Comparison of ENCODE assay signal across 8 cellular contexts in the genomic region with DNA sequence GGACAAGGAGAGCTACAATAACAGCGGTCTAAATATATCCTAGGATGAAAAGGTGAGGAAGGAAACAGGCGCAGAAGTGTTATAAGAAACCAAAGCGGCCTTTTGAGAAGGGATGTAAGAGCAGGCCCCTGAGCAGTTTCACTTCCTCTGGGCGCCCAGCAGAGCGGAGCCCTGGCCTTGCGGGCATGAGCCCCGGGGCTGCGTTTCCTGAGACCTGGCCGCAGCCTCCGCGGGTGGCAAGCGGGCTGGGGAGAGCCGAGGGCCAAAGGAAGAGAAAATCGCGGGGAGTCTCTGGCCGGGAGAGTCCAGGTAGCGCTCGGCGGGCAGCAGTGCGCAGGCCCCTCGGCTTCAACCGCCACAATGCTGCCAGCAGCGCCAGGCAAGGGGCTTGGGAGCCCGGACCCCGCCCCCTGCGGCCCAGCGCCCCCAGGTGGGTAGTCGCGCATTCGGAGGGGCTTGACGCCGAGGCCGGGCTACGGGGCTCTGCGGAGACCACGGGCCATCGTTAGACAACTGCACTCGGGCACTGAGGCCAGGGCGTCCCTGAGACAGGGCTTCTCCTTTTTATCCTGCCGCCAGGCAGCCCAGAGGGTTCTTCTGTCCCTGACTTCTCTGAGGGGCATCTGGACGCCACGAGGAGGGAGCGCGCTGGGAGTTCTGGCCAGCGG. TPM values are rescaled to one million over a fixed set of nuclear protein-coding genes. Genes with fewer than 3 reads are reported as not detected.
DNase-seq lines count a peak whose midpoint lies in the region; ATAC-seq, FAIRE-seq and TF ChIP-seq lines count a peak whose summit lies in the region.

A gene with protein sequence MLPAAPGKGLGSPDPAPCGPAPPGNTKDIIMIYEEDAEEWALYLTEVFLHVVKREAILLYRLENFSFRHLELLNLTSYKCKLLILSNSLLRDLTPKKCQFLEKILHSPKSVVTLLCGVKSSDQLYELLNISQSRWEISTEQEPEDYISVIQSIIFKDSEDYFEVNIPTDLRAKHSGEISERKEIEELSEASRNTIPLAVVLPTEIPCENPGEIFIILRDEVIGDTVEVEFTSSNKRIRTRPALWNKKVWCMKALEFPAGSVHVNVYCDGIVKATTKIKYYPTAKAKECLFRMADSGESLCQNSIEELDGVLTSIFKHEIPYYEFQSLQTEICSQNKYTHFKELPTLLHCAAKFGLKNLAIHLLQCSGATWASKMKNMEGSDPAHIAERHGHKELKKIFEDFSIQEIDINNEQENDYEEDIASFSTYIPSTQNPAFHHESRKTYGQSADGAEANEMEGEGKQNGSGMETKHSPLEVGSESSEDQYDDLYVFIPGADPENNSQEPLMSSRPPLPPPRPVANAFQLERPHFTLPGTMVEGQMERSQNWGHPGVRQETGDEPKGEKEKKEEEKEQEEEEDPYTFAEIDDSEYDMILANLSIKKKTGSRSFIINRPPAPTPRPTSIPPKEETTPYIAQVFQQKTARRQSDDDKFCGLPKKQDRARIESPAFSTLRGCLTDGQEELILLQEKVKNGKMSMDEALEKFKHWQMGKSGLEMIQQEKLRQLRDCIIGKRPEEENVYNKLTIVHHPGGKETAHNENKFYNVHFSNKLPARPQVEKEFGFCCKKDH (plus strand): TSS at position 210 of the 668 bp plus-strand sequence. CDS start 151 bp downstream, at position 361.

- POLR2A ChIA-PET in A549 (lab: Yijun Ruan, JAX), result interaction anchor here (0.6 kb wide), 1 partner anchor 338 kb away, joined by 3 read pairs; no protein-coding TSS in a partner anchor

- peaks cover 23% of the 10 kb centered on the region for H3K4me1 ChIP-seq in A549
- no peaks in the 10 kb centered on the region for H3K4me1 ChIP-seq in aorta (ENCODE audit: control insufficient read depth in 1 of 2, insufficient read depth in 2 of 2, low read length in 2 of 2)

- no peaks in the 10 kb centered on the region for H3K36me3 ChIP-seq in aorta (ENCODE audit: control insufficient read depth in 1 of 2, insufficient read depth in 2 of 2, low read length in 1 of 2)

- TF ChIP-seq CTCF in A549 (IDR thresholded peaks at IDR 0.05) (peak; percentile 30; the same call in 2 of the 3 replicates), nephron progenitor cell (IDR thresholded peaks at IDR 0.05) (peak; percentile 42)

- peak within 1 kb of the TSS; percentile 82 for H3K4me3 Mint-ChIP-seq in nephron progenitor cell

- peak; percentile 30; the same call in 1 of the 2 replicates for TF ChIP-seq POLR2A in A549 (IDR thresholded peaks at IDR 0.05; ENCODE audit: low read length)

- CTCF ChIA-PET in A549 (lab: Yijun Ruan, JAX), result no interaction called here

- H3K27me3 ChIP-seq in aorta (ENCODE audit: control insufficient read depth in 1 of 2, insufficient read depth in 2 of 2, low read length in 1 of 2), result no peaks in the 10 kb centered on the region

- peak in 1 of 2 experiments; percentile 59; a peak in 4 of 5 replicates for TF ChIP-seq RAD21 in A549 (conservative IDR thresholded peaks at IDR 0.05 in 1 of 2, IDR thresholded peaks at IDR 0.05 in 1 of 2)

- no peak for TF ChIP-seq EP300 in A549 (IDR thresholded peaks at IDR 0.05)

- peaks cover 18% of the 10 kb centered on the region for H3K27me3 Mint-ChIP-seq in nephron progenitor cell (ENCODE audit: low read depth, poor library complexity)

- WGBS in A549 (ENCODE audit: missing lambda C conversion rate), result 2% methylated on average over 13 of the region's 45 CpGs
- 9 to 12% methylated on average over 45 of the region's 45 CpGs for WGBS in aorta, 2 donors

- H3K27ac Mint-ChIP-seq in nephron progenitor cell, result peak within 1 kb of the TSS; percentile 27

- no peaks in the 10 kb centered on the region for H3K4me1 Mint-ChIP-seq in nephron progenitor cell

- FAIRE-seq in A549 (lab: Jason Lieb, UNC), result no peak

- H3K4me3 ChIP-seq in A549 (peak within 1 kb of the TSS; percentile 46), aorta (ENCODE audit: low read length in 2 of 2) (peak within 1 kb of the TSS; percentile 2 to 4)

- H3K27ac ChIP-seq in A549 (peak within 1 kb of the TSS; percentile 86 to 96), aorta (ENCODE audit: low read depth in 1 of 2, low read length in 2 of 2) (no peak within 1 kb of the TSS)

- peaks cover 9% of the 10 kb centered on the region for H3K9me3 Mint-ChIP-seq in nephron progenitor cell

- H3K9me3 ChIP-seq in A549, result no peaks in the 10 kb centered on the region
- no peaks in the 10 kb centered on the region for H3K9me3 ChIP-seq in aorta (ENCODE audit: control insufficient read depth, low read length)

- DNase-seq in A549 (ENCODE audit: low read depth in 1 of 2, low spot score in 1 of 2) (peak; percentile 41 to 61), NCI-H345 treated with DMSO at 0.1 percent for 48 hours (lab: John Stamatoyannopoulos, UW; ENCODE audit: unreplicated experiment) (peak; percentile 27), germinal center (ENCODE audit: low spot score) (peak; percentile 91), nephron progenitor cell (peak; percentile 85), aorta (peak; percentile 61 to 77)
- DNase-seq in activated effector memory CD4-positive, alpha-beta T cell treated with Interleukin-2 at 50 U/mL for 16 hours, result peak; percentile 8

- peak within 1 kb of the TSS; percentile 79 for H3K4me2 ChIP-seq in A549

- ATAC-seq in A549, result peak; percentile 94 to 97
- ATAC-seq in GM18517 (IDR thresholded peaks at IDR 0.05; ENCODE audit: unreplicated experiment), result peak; percentile 99
- peak; percentile 100 for ATAC-seq in HG03025 (IDR thresholded peaks at IDR 0.05; ENCODE audit: low FRiP score, unreplicated experiment)
- peak; percentile 78 for ATAC-seq in aorta (ENCODE audit: low FRiP score)

- intact Hi-C loops in aorta (cut with DNase I), result no loop called here

- H3K36me3 Mint-ChIP-seq in nephron progenitor cell (ENCODE audit: low read depth), result no peaks in the 10 kb centered on the region

TF ChIP-seq in A549, 52 proteins besides CTCF, POLR2A, EP300 and RAD21:
- TF ChIP-seq, protein P1, sequence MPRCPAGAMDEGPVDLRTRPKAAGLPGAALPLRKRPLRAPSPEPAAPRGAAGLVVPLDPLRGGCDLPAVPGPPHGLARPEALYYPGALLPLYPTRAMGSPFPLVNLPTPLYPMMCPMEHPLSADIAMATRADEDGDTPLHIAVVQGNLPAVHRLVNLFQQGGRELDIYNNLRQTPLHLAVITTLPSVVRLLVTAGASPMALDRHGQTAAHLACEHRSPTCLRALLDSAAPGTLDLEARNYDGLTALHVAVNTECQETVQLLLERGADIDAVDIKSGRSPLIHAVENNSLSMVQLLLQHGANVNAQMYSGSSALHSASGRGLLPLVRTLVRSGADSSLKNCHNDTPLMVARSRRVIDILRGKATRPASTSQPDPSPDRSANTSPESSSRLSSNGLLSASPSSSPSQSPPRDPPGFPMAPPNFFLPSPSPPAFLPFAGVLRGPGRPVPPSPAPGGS (IDR thresholded peaks at IDR 0.05), result 0 out of 3 replicates have a peak, but pooled peaks have one; percentile 39
- TF ChIP-seq ZFP36 (IDR thresholded peaks at IDR 0.05; ENCODE audit: borderline replicate concordance, partially characterized antibody), result no peak
- TF ChIP-seq, protein P2, sequence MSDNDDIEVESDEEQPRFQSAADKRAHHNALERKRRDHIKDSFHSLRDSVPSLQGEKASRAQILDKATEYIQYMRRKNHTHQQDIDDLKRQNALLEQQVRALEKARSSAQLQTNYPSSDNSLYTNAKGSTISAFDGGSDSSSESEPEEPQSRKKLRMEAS (IDR thresholded peaks at IDR 0.05), result peak; percentile 68
- no peak for TF ChIP-seq KDM1A (IDR thresholded peaks at IDR 0.05; ENCODE audit: low read depth)
- TF ChIP-seq JUN (IDR thresholded peaks at IDR 0.05), result peak in 1 of 2 experiments; percentile 43; a peak in 1 of 5 replicates
- TF ChIP-seq, protein P3, sequence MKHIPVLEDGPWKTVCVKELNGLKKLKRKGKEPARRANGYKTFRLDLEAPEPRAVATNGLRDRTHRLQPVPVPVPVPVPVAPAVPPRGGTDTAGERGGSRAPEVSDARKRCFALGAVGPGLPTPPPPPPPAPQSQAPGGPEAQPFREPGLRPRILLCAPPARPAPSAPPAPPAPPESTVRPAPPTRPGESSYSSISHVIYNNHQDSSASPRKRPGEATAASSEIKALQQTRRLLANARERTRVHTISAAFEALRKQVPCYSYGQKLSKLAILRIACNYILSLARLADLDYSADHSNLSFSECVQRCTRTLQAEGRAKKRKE (CRISPR knock-in tag; IDR thresholded peaks at IDR 0.05; ENCODE audit: low read depth), result no peak
- TF ChIP-seq PHF8 (IDR thresholded peaks at IDR 0.05; ENCODE audit: borderline replicate concordance, low read depth), result peak; percentile 55; the same call in 1 of the 2 replicates
- TF ChIP-seq SMC3 (IDR thresholded peaks at IDR 0.05), result peak; percentile 44; the same call in 2 of the 3 replicates
- TF ChIP-seq, protein P4, sequence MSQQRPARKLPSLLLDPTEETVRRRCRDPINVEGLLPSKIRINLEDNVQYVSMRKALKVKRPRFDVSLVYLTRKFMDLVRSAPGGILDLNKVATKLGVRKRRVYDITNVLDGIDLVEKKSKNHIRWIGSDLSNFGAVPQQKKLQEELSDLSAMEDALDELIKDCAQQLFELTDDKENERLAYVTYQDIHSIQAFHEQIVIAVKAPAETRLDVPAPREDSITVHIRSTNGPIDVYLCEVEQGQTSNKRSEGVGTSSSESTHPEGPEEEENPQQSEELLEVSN (IDR thresholded peaks at IDR 0.05; ENCODE audit: borderline replicate concordance, low read depth), result peak; percentile 46; the same call in 1 of the 2 replicates

RNA-seq across cellular contexts. Expression of the gene that starts here (rescaled TPM):
- 4.3 and 6.1 TPM in 2 replicates for polyA plus RNA-seq in A549 (2011; rRNA removed)
- polyA plus RNA-seq in A549 (2012; cell fraction: cytosol; rRNA removed), result 1.7 TPM in 2 replicates
- 0.71 and 1.3 TPM in 2 replicates for polyA plus RNA-seq in A549 (2012; cell fraction: nucleus; rRNA removed)
- polyA plus RNA-seq in A549 (2017; fragmentation: RNase III; extraction: RNeasy Plus Mini Kit Qiagen cat#74134 plus additional on column Dnase treatment), result 2.2 to 2.8 TPM (median 2.5 TPM) in 3 replicates
- 1.4 and 1.5 TPM in 2 replicates for polyA minus RNA-seq in A549 (2011; rRNA and poly(A)+ RNA removed)
- total RNA-seq in aorta, result 1 to 10 TPM; 1.5 to 1.8 TPM
- under 1 TPM; 0.05 to 0.88 TPM for polyA plus RNA-seq in aorta

Comparison
In these comparisons a context has a peak if more than half of its experiments do, and no peak if none do; other contexts are left out.
1. DNase-seq: peak in every context shown above with its lines; median percentile 91 in germinal center; 85 in nephron progenitor cell; 69 in aorta; 51 in A549; 27 in NCI-H345 treated with DMSO at 0.1 percent for 48 hours; 8 in activated effector memory CD4-positive, alpha-beta T cell treated with Interleukin-2 at 50 U/mL for 16 hours.
2. H3K27ac ChIP-seq: peak in A549 (2 of 2); none in aorta (0 of 2).
3. Peak in every context shown above with its lines, with median percentiles within 50 percentile points of each other: ATAC-seq.